ENCODE assay signal across 14 cellular contexts in genomic region chr17:10846636-10847035, GRCh38. TPM values are rescaled to one million over a fixed set of nuclear protein-coding genes. Genes with fewer than 3 reads are reported as not detected.
A peak's percentile ranks its signal among the peaks of the same experiment; 100 is the strongest.
DNase-seq lines count a peak whose midpoint lies in the region; ATAC-seq, FAIRE-seq and TF ChIP-seq lines count a peak whose summit lies in the region.
"Not testable (repeated sequence)": the region's sequence is repeated elsewhere in the genome, so short reads cannot be mapped to it uniquely, and the experiment has no call there.
"Had no signal": no experiment of that assay in that cellular context is flagged by ENCODE, and none has a peak within 500 bp of the region (broad histone marks: within the 10 kb centered on the region; RNA-seq: fewer than 3 reads in every experiment).

No MANE protein-coding gene starts in this region.

- H3K27me3 ChIP-seq in HepG2 (ENCODE audit: control insufficient read depth in 1 of 2, insufficient read depth in 2 of 2, low read length in 2 of 2): peaks cover 5 to 15% of the 10 kb centered on the region in 2 experiments; a peak in 2 of 5 replicates
- H3K27me3 ChIP-seq in trophoblast cell (ENCODE audit: insufficient read depth, low read length): not testable (repeated sequence)

- TF ChIP-seq EP300 in HepG2 (IDR thresholded peaks at IDR 0.05; ENCODE audit: low read depth in 2 of 2, low read length in 2 of 2); HepG2 (CRISPR knock-in tag; IDR thresholded peaks at IDR 0.05; ENCODE audit: borderline replicate concordance): not testable (repeated sequence)

- H3K4me3 ChIP-seq in HepG2 (replicated peaks in 1 of 3; ENCODE audit: insufficient read depth in 1 of 3, low read depth in 2 of 3, low read length in 3 of 3): not testable (repeated sequence)
- peak overlapping the region; percentile 49 for H3K4me3 ChIP-seq in trophoblast cell (ENCODE audit: low read depth, low read length)

- POLR2A ChIA-PET in HepG2 (lab: Yijun Ruan, JAX): not testable (repeated sequence)

- not testable (repeated sequence) for H2AK5ac ChIP-seq in trophoblast cell (ENCODE audit: low read length)

- 68% methylated on average over 6 of the region's 6 CpGs for WGBS in HepG2 (ENCODE audit: low lambda C conversion rate)
- WGBS in trophoblast cell (ENCODE audit: extremely low coverage, insufficient coverage, insufficient read length): no CpG with 5 or more reads among the region's 6 CpGs

- H4K91ac ChIP-seq in trophoblast cell (ENCODE audit: low read depth, low read length): not testable (repeated sequence)

- H3K36me3 ChIP-seq in HepG2 (replicated peaks in 1 of 2; ENCODE audit: control insufficient read depth in 1 of 2, insufficient read depth in 2 of 2, low read length in 2 of 2); trophoblast cell (ENCODE audit: control insufficient read depth in 1 of 2, insufficient read depth in 2 of 2, low read length in 2 of 2): not testable (repeated sequence)

- not testable (repeated sequence) for H3K4ac ChIP-seq in trophoblast cell (ENCODE audit: low read depth, low read length)

- not testable (repeated sequence) for H3K36me3 Mint-ChIP-seq in T-helper 17 cell (ENCODE audit: low read depth); endothelial cell (ENCODE audit: low read depth, unreplicated experiment); type B pancreatic cell

- H3K18ac ChIP-seq in trophoblast cell (ENCODE audit: low read length): not testable (repeated sequence)

- not testable (repeated sequence) for TF ChIP-seq POLR2A in HepG2 (IDR thresholded peaks at IDR 0.05; ENCODE audit: insufficient read depth in 1 of 2, low read depth in 2 of 2, low read length in 2 of 2)

- not testable (repeated sequence) for H3K9ac ChIP-seq in HepG2 (ENCODE audit: insufficient read depth, low read depth, low read length); trophoblast cell (ENCODE audit: low read length)

- DNase-seq in T-helper 17 cell; endothelial cell (ENCODE audit: low spot score); HepG2 (ENCODE audit: low spot score); trophoblast cell; type B pancreatic cell (ENCODE audit: extremely low spot score, unreplicated experiment): not testable (repeated sequence)

- not testable (repeated sequence) for H4K20me1 ChIP-seq in HepG2 (ENCODE audit: insufficient read depth, low read length)

- not testable (repeated sequence) for TF ChIP-seq RAD21 in HepG2 (CRISPR knock-in tag; IDR thresholded peaks at IDR 0.05)

- intact Hi-C loops in HepG2 (cut with micrococcal nuclease; ENCODE audit: unreplicated experiment): loop anchor here (5.0 kb wide), 1 partner anchor 89 kb away; no protein-coding TSS in a partner anchor

- not testable (repeated sequence) for H3K4me2 ChIP-seq in HepG2 (ENCODE audit: low read depth, low read length); trophoblast cell (ENCODE audit: low read length)

- H3K79me1 ChIP-seq in trophoblast cell (ENCODE audit: low read length): not testable (repeated sequence)

- H3K27ac ChIP-seq in HepG2 (ENCODE audit: extremely low read length, insufficient read depth, low read length); trophoblast cell (ENCODE audit: low read depth, low read length): not testable (repeated sequence)

- not testable (repeated sequence) for H3K14ac ChIP-seq in trophoblast cell (ENCODE audit: low read length)

- H3K9me3 Mint-ChIP-seq in endothelial cell (ENCODE audit: unreplicated experiment); type B pancreatic cell: not testable (repeated sequence)

- peaks cover 10% of the 10 kb centered on the region for H3K4me1 ChIP-seq in HepG2 (ENCODE audit: insufficient read depth, low read length)
- H3K4me1 ChIP-seq in trophoblast cell (ENCODE audit: control insufficient read depth in 1 of 2, insufficient read depth in 2 of 2, low read length in 2 of 2): not testable (repeated sequence)

- CTCF ChIA-PET in HepG2 (lab: Yijun Ruan, JAX; ENCODE audit: low intra/inter-chr PET ratio, low total read pairs): interaction anchor here (3.3 kb wide), 1 partner anchor 109 kb away, joined by 43 read pairs; no protein-coding TSS in a partner anchor

- not testable (repeated sequence) for FAIRE-seq in HepG2 (lab: Jason Lieb, UNC)

- H2BK5ac ChIP-seq in trophoblast cell (ENCODE audit: low read depth, low read length, poor library complexity): not testable (repeated sequence)

- H3K23ac ChIP-seq in trophoblast cell (ENCODE audit: low read length): not testable (repeated sequence)

- H3K9me3 ChIP-seq in T-helper 17 cell (ENCODE audit: control insufficient read depth, low read length, poor library complexity, severe bottlenecking); HepG2 (ENCODE audit: low read length): not testable (repeated sequence)
- peaks cover 13% of the 10 kb centered on the region for H3K9me3 ChIP-seq in trophoblast cell (ENCODE audit: insufficient read depth, low read depth, low read length)

- H3K4me3 Mint-ChIP-seq in T-helper 17 cell (peak overlapping the region; percentile 10), endothelial cell (ENCODE audit: unreplicated experiment) (peak overlapping the region; percentile 12)
- not testable (repeated sequence) for H3K4me3 Mint-ChIP-seq in type B pancreatic cell

- H3K79me2 ChIP-seq in HepG2 (ENCODE audit: insufficient read depth, low read length); trophoblast cell (ENCODE audit: control insufficient read depth, insufficient read depth, low read length, poor library complexity): not testable (repeated sequence)

- not testable (repeated sequence) for H3K27ac Mint-ChIP-seq in T-helper 17 cell; endothelial cell (ENCODE audit: unreplicated experiment)
- peak overlapping the region; percentile 50 for H3K27ac Mint-ChIP-seq in type B pancreatic cell

- BruUV-seq in HepG2 (replicated peaks; lab: Mats Ljungman, UMichigan): not testable (repeated sequence)

- not testable (repeated sequence) for H4K8ac ChIP-seq in trophoblast cell (ENCODE audit: low read depth, low read length)

- not testable (repeated sequence) for H4K12ac ChIP-seq in trophoblast cell (ENCODE audit: low read depth, low read length)

- in situ Hi-C loops in HepG2 (cut with HindIII; ENCODE audit: extremely low pct_ligation_motif_present, low pct_unique_long_range_greater_than_20kb): loop anchor here (5.0 kb wide), 2 partner anchors 109 to 199 kb away; no protein-coding TSS in a partner anchor

- TF ChIP-seq CTCF in endothelial cell (IDR thresholded peaks at IDR 0.05; ENCODE audit: unreplicated experiment); HepG2 (CRISPR knock-in tag; IDR thresholded peaks at IDR 0.05); type B pancreatic cell (conservative IDR thresholded peaks at IDR 0.05): not testable (repeated sequence)

- not testable (repeated sequence) for H2BK120ac ChIP-seq in trophoblast cell (ENCODE audit: insufficient read depth, low read length, poor library complexity)

- not testable (repeated sequence) for ATAC-seq in T-helper 17 cell, HepG2

- not testable (repeated sequence) for H2AFZ ChIP-seq in HepG2 (ENCODE audit: low read length); trophoblast cell (ENCODE audit: insufficient read depth, low read length, poor library complexity)

- H3K27me3 Mint-ChIP-seq in T-helper 17 cell (peaks cover 43% of the 10 kb centered on the region), type B pancreatic cell (peaks cover 50% of the 10 kb centered on the region)
- not testable (repeated sequence) for H3K27me3 Mint-ChIP-seq in endothelial cell (ENCODE audit: unreplicated experiment)

- not testable (repeated sequence) for H2BK12ac ChIP-seq in trophoblast cell (ENCODE audit: low read length)

- not testable (repeated sequence) for H3K4me1 Mint-ChIP-seq in T-helper 17 cell
- H3K4me1 Mint-ChIP-seq in endothelial cell (ENCODE audit: unreplicated experiment) (peaks cover 13% of the 10 kb centered on the region), type B pancreatic cell (ENCODE audit: unreplicated experiment) (peaks cover 11% of the 10 kb centered on the region)

RNA-seq across cellular contexts. Expression of gene PIRT, which starts 8.7 kb away (rescaled TPM):
- total RNA-seq in T-helper 17 cell (not detected), endothelial cell (ENCODE audit: unreplicated experiment) (not detected), HepG2 (2016; rRNA removed; fragmentation: Illumina TruSeq; extraction: Trizol) (not detected in 2 replicates), type B pancreatic cell (ENCODE audit: low replicate concordance) (0.34 and 0.38 TPM in 2 replicates)
- not detected in 2 replicates for total RNA-seq in HepG2 (2016; cell fraction: cytosol; rRNA removed; fragmentation: Illumina TruSeq; extraction: Trizol; ENCODE audit: low read depth)
- not detected in 2 replicates for total RNA-seq in HepG2 (2016; cell fraction: insoluble cytoplasmic fraction; rRNA removed; fragmentation: Illumina TruSeq; extraction: Trizol)
- not detected in 2 replicates for total RNA-seq in HepG2 (2016; cell fraction: membrane; rRNA removed; fragmentation: Illumina TruSeq; extraction: Trizol)
- not detected in 2 replicates for total RNA-seq in HepG2 (2016; cell fraction: nucleus; rRNA removed; fragmentation: Illumina TruSeq; extraction: Trizol)
- not detected in 2 replicates for polyA plus RNA-seq in HepG2 (2011; rRNA removed)
- not detected in 2 replicates for polyA plus RNA-seq in HepG2 (2011; cell fraction: cytosol; rRNA removed)
- polyA plus RNA-seq in HepG2 (2011; cell fraction: nucleus; rRNA removed): not detected in 2 replicates
- polyA plus RNA-seq in HepG2 (2012): not detected in 2 replicates
- not detected in 2 replicates for polyA plus RNA-seq in HepG2 (2016; cell fraction: cytosol; fragmentation: Illumina TruSeq; extraction: Trizol; ENCODE audit: low read depth)
- polyA plus RNA-seq in HepG2 (2016; cell fraction: insoluble cytoplasmic fraction; fragmentation: Illumina TruSeq; extraction: Trizol; ENCODE audit: low read depth): not detected in 2 replicates
- not detected in 2 replicates for polyA plus RNA-seq in HepG2 (2016; cell fraction: membrane; fragmentation: Illumina TruSeq; extraction: Trizol; ENCODE audit: low read depth)
- polyA plus RNA-seq in HepG2 (2016; cell fraction: nucleus; fragmentation: Illumina TruSeq; extraction: Trizol; ENCODE audit: insufficient read depth, low read depth): not detected in 2 replicates
- polyA minus RNA-seq in HepG2 (2011; rRNA and poly(A)+ RNA removed; ENCODE audit: low replicate concordance): not detected in 2 replicates
- not detected in 2 replicates for polyA minus RNA-seq in HepG2 (2011; cell fraction: cytosol; rRNA and poly(A)+ RNA removed)
- not detected in 2 replicates for polyA minus RNA-seq in HepG2 (2011; cell fraction: nucleus; rRNA and poly(A)+ RNA removed)
- polyA plus RNA-seq in trophoblast cell (2013): not detected in 2 replicates
- total RNA-seq: A673; CD4-positive, alpha-beta memory T cell; CD4-positive, CD25-positive, alpha-beta regulatory T cell; CD8-positive, alpha-beta memory T cell; Daoy; G401; GM12878 had no signal
- polyA plus RNA-seq: AG04450; CD14-positive monocyte; CD4-positive, alpha-beta memory T cell; CD4-positive, CD25-positive, alpha-beta regulatory T cell; CD8-positive, alpha-beta memory T cell; GM12878 had no signal

RNA-seq across cellular contexts. Expression of gene TMEM238L, which starts 42.7 kb away (rescaled TPM):
- total RNA-seq in T-helper 17 cell (not detected), endothelial cell (ENCODE audit: unreplicated experiment) (not detected), HepG2 (2016; rRNA removed; fragmentation: Illumina TruSeq; extraction: Trizol) (not detected in 2 replicates), type B pancreatic cell (ENCODE audit: low replicate concordance) (not detected in 2 replicates)
- not detected in 2 replicates for total RNA-seq in HepG2 (2016; cell fraction: cytosol; rRNA removed; fragmentation: Illumina TruSeq; extraction: Trizol; ENCODE audit: low read depth)
- not detected in 2 replicates for total RNA-seq in HepG2 (2016; cell fraction: insoluble cytoplasmic fraction; rRNA removed; fragmentation: Illumina TruSeq; extraction: Trizol)
- total RNA-seq in HepG2 (2016; cell fraction: membrane; rRNA removed; fragmentation: Illumina TruSeq; extraction: Trizol): not detected in 2 replicates
- total RNA-seq in HepG2 (2016; cell fraction: nucleus; rRNA removed; fragmentation: Illumina TruSeq; extraction: Trizol): not detected in 2 replicates
- polyA plus RNA-seq in HepG2 (2011; rRNA removed): not detected in 2 replicates
- not detected in 2 replicates for polyA plus RNA-seq in HepG2 (2011; cell fraction: cytosol; rRNA removed)
- polyA plus RNA-seq in HepG2 (2011; cell fraction: nucleus; rRNA removed): not detected in 2 replicates
- not detected in 2 replicates for polyA plus RNA-seq in HepG2 (2012)
- not detected in 2 replicates for polyA plus RNA-seq in HepG2 (2016; cell fraction: cytosol; fragmentation: Illumina TruSeq; extraction: Trizol; ENCODE audit: low read depth)
- not detected in 2 replicates for polyA plus RNA-seq in HepG2 (2016; cell fraction: insoluble cytoplasmic fraction; fragmentation: Illumina TruSeq; extraction: Trizol; ENCODE audit: low read depth)
- not detected in 2 replicates for polyA plus RNA-seq in HepG2 (2016; cell fraction: membrane; fragmentation: Illumina TruSeq; extraction: Trizol; ENCODE audit: low read depth)
- polyA plus RNA-seq in HepG2 (2016; cell fraction: nucleus; fragmentation: Illumina TruSeq; extraction: Trizol; ENCODE audit: insufficient read depth, low read depth): not detected in 2 replicates
- polyA minus RNA-seq in HepG2 (2011; rRNA and poly(A)+ RNA removed; ENCODE audit: low replicate concordance): not detected in 2 replicates
- polyA minus RNA-seq in HepG2 (2011; cell fraction: cytosol; rRNA and poly(A)+ RNA removed): not detected in 2 replicates
- polyA minus RNA-seq in HepG2 (2011; cell fraction: nucleus; rRNA and poly(A)+ RNA removed): not detected in 2 replicates
- not detected in 2 replicates for polyA plus RNA-seq in trophoblast cell (2013)
- total RNA-seq: A673; CD4-positive, alpha-beta memory T cell; CD4-positive, CD25-positive, alpha-beta regulatory T cell; CD8-positive, alpha-beta memory T cell; Daoy; G401; GM12878 had no signal
- polyA plus RNA-seq: AG04450; CD14-positive monocyte; CD4-positive, alpha-beta memory T cell; CD4-positive, CD25-positive, alpha-beta regulatory T cell; CD8-positive, alpha-beta memory T cell; GM12878 had no signal
